29 cellular contexts compared by ENCODE assay signal in the genomic region with DNA sequence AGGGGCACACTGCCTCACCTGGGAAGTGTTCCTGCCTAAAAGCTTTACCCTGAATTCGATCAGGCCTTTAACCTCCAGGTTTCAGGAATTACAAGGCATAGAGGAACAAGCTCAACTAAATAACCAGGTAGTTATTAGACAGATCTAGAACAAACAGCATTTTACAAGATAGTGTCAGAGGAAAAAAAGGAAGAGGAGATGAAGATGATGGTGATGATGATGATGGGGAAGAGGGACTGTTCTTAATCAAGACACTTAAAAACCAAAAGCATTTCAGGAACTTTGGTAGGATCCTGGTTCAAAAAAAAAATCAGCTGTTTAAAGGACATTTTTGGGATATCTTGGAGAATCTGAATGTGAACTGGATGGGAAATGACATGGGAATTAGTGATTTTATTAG. TPM values are rescaled to one million over a fixed set of nuclear protein-coding genes. Genes with fewer than 3 reads are reported as not detected.
DNase-seq lines count a peak whose midpoint lies in the region; ATAC-seq, FAIRE-seq and TF ChIP-seq lines count a peak whose summit lies in the region.
"Had no signal": no experiment of that assay in that cellular context is flagged by ENCODE, and none has a peak within 500 bp of the region (broad histone marks: within the 10 kb centered on the region; RNA-seq: fewer than 3 reads in every experiment).

No MANE protein-coding gene starts in this region.

- no peak overlapping the region for H3K4me3 ChIP-seq in HepG2 (replicated peaks in 1 of 3; ENCODE audit: insufficient read depth in 1 of 3, low read depth in 2 of 3, low read length in 3 of 3)
- H3K4me3 ChIP-seq in right lobe of liver, result no peak overlapping the region
- no peak overlapping the region for H3K4me3 ChIP-seq in SU-DHL-6 (ENCODE audit: insufficient read depth, low read length, poor library complexity, severe bottlenecking)
- H3K4me3 ChIP-seq in GM12878, result no peak overlapping the region
- H3K4me3 ChIP-seq in left lung, result no peak overlapping the region
- H3K4me3 ChIP-seq: cardiac muscle cell, coronary artery, SJCRH30, upper lobe of left lung had no signal

- H3K79me2 ChIP-seq in HepG2 (ENCODE audit: insufficient read depth, low read length) (peaks cover 39% of the 10 kb centered on the region), SU-DHL-6 (ENCODE audit: insufficient read depth, low read length) (peaks cover 87% of the 10 kb centered on the region), GM12878 (ENCODE audit: control insufficient read depth, insufficient read depth, low read length) (peaks cover 25% of the 10 kb centered on the region)

- H2AFZ ChIP-seq in HepG2 (ENCODE audit: low read length) (no peak overlapping the region), SU-DHL-6 (ENCODE audit: low read depth, low read length, severe bottlenecking) (no peak overlapping the region), GM12878 (ENCODE audit: control insufficient read depth, low read depth, low read length) (no peak overlapping the region)

- TF ChIP-seq RAD21 in HepG2 (CRISPR knock-in tag; IDR thresholded peaks at IDR 0.05), result no peak
- TF ChIP-seq RAD21 in GM12878 (IDR thresholded peaks at IDR 0.05; ENCODE audit: insufficient read depth, low read depth, low read length), result no peak

- no peak overlapping the region for H3K9ac ChIP-seq in HepG2 (ENCODE audit: insufficient read depth, low read depth, low read length)
- H3K9ac ChIP-seq in SU-DHL-6 (ENCODE audit: low read length), result no peak overlapping the region
- no peak overlapping the region for H3K9ac ChIP-seq in GM12878 (ENCODE audit: control insufficient read depth, insufficient read depth, low read length)
- H3K9ac ChIP-seq: KMS-11 had no signal

- H3K27me3 ChIP-seq in HepG2 (ENCODE audit: control insufficient read depth in 1 of 2, insufficient read depth in 2 of 2, low read length in 2 of 2) (no peaks in the 10 kb centered on the region), right lobe of liver (no peaks in the 10 kb centered on the region), SU-DHL-6 (ENCODE audit: low read length) (no peaks in the 10 kb centered on the region), GM12878 (replicated peaks in 1 of 2; ENCODE audit: control insufficient read depth in 2 of 2, insufficient read depth in 2 of 2, low read length in 1 of 2) (no peaks in the 10 kb centered on the region), left lung (no peaks in the 10 kb centered on the region)
- H3K27me3 ChIP-seq: cardiac muscle cell, SJCRH30, upper lobe of left lung had no signal

- no peaks in the 10 kb centered on the region for H3K9me3 ChIP-seq in HepG2 (ENCODE audit: low read length)
- H3K9me3 ChIP-seq in right lobe of liver, result no peaks in the 10 kb centered on the region
- no peaks in the 10 kb centered on the region for H3K9me3 ChIP-seq in SU-DHL-6 (ENCODE audit: insufficient read depth, low read length)
- H3K9me3 ChIP-seq in GM12878 (replicated peaks; ENCODE audit: control insufficient read depth, insufficient read depth, low read length), result no peaks in the 10 kb centered on the region
- H3K9me3 ChIP-seq in left lung, result no peaks in the 10 kb centered on the region
- H3K9me3 ChIP-seq: SJCRH30, upper lobe of left lung had no signal

- CTCF ChIA-PET in HepG2 (lab: Yijun Ruan, JAX; ENCODE audit: low intra/inter-chr PET ratio, low total read pairs) (no interaction called here), GM12878 (lab: Yijun Ruan, JAX) (interaction anchor here (1.1 to 2.0 kb wide), 7 partner anchors 9 to 306 kb away, joined by 3 to 11 read pairs (median 4); no protein-coding TSS in a partner anchor)

- no peak for TF ChIP-seq POLR2A in HepG2 (IDR thresholded peaks at IDR 0.05; ENCODE audit: insufficient read depth in 1 of 2, low read depth in 2 of 2, low read length in 2 of 2)
- no peak for TF ChIP-seq POLR2A in right lobe of liver (IDR thresholded peaks at IDR 0.05)
- TF ChIP-seq POLR2A in GM12878 (IDR thresholded peaks at IDR 0.05; ENCODE audit: low read depth, low read length), result no peak

- TF ChIP-seq CTCF in HepG2 (CRISPR knock-in tag; IDR thresholded peaks at IDR 0.05) (no peak), right lobe of liver (IDR thresholded peaks at IDR 0.05) (no peak), SU-DHL-6 (IDR thresholded peaks at IDR 0.05; ENCODE audit: insufficient read depth, low read length, poor library complexity, severe bottlenecking) (no peak), GM12878 (IDR thresholded peaks at IDR 0.05 in 2 of 3, conservative IDR thresholded peaks at IDR 0.05 in 1 of 3; ENCODE audit: control insufficient read depth in 2 of 3, extremely low read depth in 1 of 3, insufficient read depth in 1 of 3, low read depth in 3 of 3, low read length in 3 of 3) (no peak), left lung (IDR thresholded peaks at IDR 0.05) (no peak)

- POLR2A ChIA-PET in HepG2 (lab: Yijun Ruan, JAX) (no interaction called here), GM12878 (lab: Charles Lee) (interaction anchor here (0.8 kb wide), 1 partner anchor 302 kb away, joined by 3 read pairs; no protein-coding TSS in a partner anchor)

- H4K20me1 ChIP-seq in HepG2 (ENCODE audit: insufficient read depth, low read length), result 0 out of 2 replicates have a peak, but pooled peaks cover 7% of the 10 kb centered on the region
- peaks cover 13% of the 10 kb centered on the region; the same call in 1 of the 2 replicates for H4K20me1 ChIP-seq in SU-DHL-6 (ENCODE audit: low read depth, low read length)
- H4K20me1 ChIP-seq in GM12878 (ENCODE audit: control insufficient read depth, insufficient read depth), result peaks cover 3% of the 10 kb centered on the region; the same call in 1 of the 2 replicates

- BruUV-seq in HepG2 (replicated peaks; lab: Mats Ljungman, UMichigan) (no TSS peak), GM12878 (replicated peaks; lab: Mats Ljungman, UMichigan) (no TSS peak)

- RAD21 ChIA-PET in GM12878 (lab: Charles Lee; ENCODE audit: unreplicated experiment), result interaction anchor here (1.4 to 1.7 kb wide), 2 partner anchors 301 to 306 kb away, joined by 5 to 6 read pairs; no protein-coding TSS in a partner anchor

- SMC1A ChIA-PET in GM12878 (lab: Charles Lee; ENCODE audit: uncharacterized antibody, unreplicated experiment), result interaction anchor here (0.8 to 1.4 kb wide), 7 partner anchors 14 to 306 kb away, joined by 3 to 6 read pairs (median 3); no protein-coding TSS in a partner anchor

- ATAC-seq in HepG2 (no peak), right lobe of liver (no peak), GM12878 (no peak), HG02763 (IDR thresholded peaks at IDR 0.05; ENCODE audit: unreplicated experiment) (no peak), left lung (no peak)
- ATAC-seq: left ventricle myocardium superior had no signal

- WGBS in HepG2 (ENCODE audit: low lambda C conversion rate), result 96% methylated on average over 1 of the region's 1 CpG
- WGBS in right lobe of liver (ENCODE audit: insufficient coverage, low coverage, low lambda C conversion rate, missing lambda C conversion rate), result 75% methylated on average over 1 of the region's 1 CpG
- 100% methylated on average over 1 of the region's 1 CpG for WGBS in GM12878 (ENCODE audit: insufficient coverage, insufficient replicate concordance, low lambda C conversion rate, missing lambda C conversion rate)

- FAIRE-seq in HepG2 (lab: Jason Lieb, UNC) (no peak), GM12878 (lab: Jason Lieb, UNC) (peak; percentile 47)
- FAIRE-seq: D721Med, GM18507, HTR-8/SVneo had no signal

- H3K36me3 ChIP-seq in HepG2 (replicated peaks in 1 of 2; ENCODE audit: control insufficient read depth in 1 of 2, insufficient read depth in 2 of 2, low read length in 2 of 2) (peaks cover 21 to 71% of the 10 kb centered on the region in 2 experiments), right lobe of liver (peaks cover 0 to 16% (median 8%) of the 10 kb centered on the region in 4 donors), SU-DHL-6 (ENCODE audit: low read length) (peaks cover 36% of the 10 kb centered on the region), GM12878 (ENCODE audit: control insufficient read depth in 2 of 2, insufficient read depth in 2 of 2, low read length in 1 of 2) (peaks cover 11 to 24% of the 10 kb centered on the region in 2 experiments), left lung (peaks cover 0 to 80% of the 10 kb centered on the region in 2 donors)

- TF ChIP-seq EP300 in HepG2 (IDR thresholded peaks at IDR 0.05; ENCODE audit: low read depth in 2 of 2, low read length in 2 of 2) (no peak), HepG2 (CRISPR knock-in tag; IDR thresholded peaks at IDR 0.05; ENCODE audit: borderline replicate concordance) (no peak), GM12878 (IDR thresholded peaks at IDR 0.05; ENCODE audit: borderline replicate concordance in 1 of 2, control insufficient read depth in 1 of 2, low read depth in 2 of 2, low read length in 2 of 2) (no peak)

- no peak for DNase-seq in HepG2 (ENCODE audit: low spot score)
- no peak for DNase-seq in right lobe of liver
- DNase-seq in GM12878 (ENCODE audit: low read depth, low spot score), result no peak
- no peak for DNase-seq in stimulated activated CD4-positive, alpha-beta T cell treated with anti-CD3 and anti-CD28 coated beads, Interleukin-2, amount 100 ng/mL, for 48 hours
- DNase-seq in left lung, result no peak
- DNase-seq: anterior cingulate cortex; C1 segment of cervical spinal cord; effector memory CD4-positive, alpha-beta T cell; HCEC 1CT; islet precursor cell; left ventricle myocardium superior; NCI-H1417; NCI-H2081; NCI-H345; NCI-H748 treated with DMSO at 0.1 percent for 48 hours; SJCRH30; upper lobe of left lung had no signal

- H3K4me1 ChIP-seq in HepG2 (ENCODE audit: insufficient read depth, low read length) (peaks cover 8% of the 10 kb centered on the region; the same call in 1 of the 2 replicates), right lobe of liver (peaks cover 0 to 17% (median 8%) of the 10 kb centered on the region in 4 donors), GM12878 (ENCODE audit: control insufficient read depth, insufficient read depth, low read length) (peaks cover 7% of the 10 kb centered on the region), left lung (peaks cover 0 to 13% of the 10 kb centered on the region in 2 donors)
- H3K4me1 ChIP-seq: SJCRH30 had no signal

- peaks cover 16% of the 10 kb centered on the region; the same call in 1 of the 2 replicates for H3F3A ChIP-seq in SU-DHL-6 (ENCODE audit: insufficient read depth)

- H3K4me2 ChIP-seq in HepG2 (ENCODE audit: low read depth, low read length), result no peak overlapping the region
- peak overlapping the region; percentile 52 for H3K4me2 ChIP-seq in SU-DHL-6 (ENCODE audit: low read depth, low read length, poor library complexity, severe bottlenecking)
- H3K4me2 ChIP-seq in GM12878 (ENCODE audit: control insufficient read depth, insufficient read depth), result 0 out of 2 replicates have a peak overlapping the region, but pooled peaks have one; percentile 35
- H3K4me2 ChIP-seq: KMS-11 had no signal

- in situ Hi-C loops in HepG2 (cut with HindIII; ENCODE audit: extremely low pct_ligation_motif_present, low pct_unique_long_range_greater_than_20kb) (no loop called here), GM12878 (cut with MboI) (no loop called here)

- H3K9me2 ChIP-seq in SU-DHL-6 (replicated peaks; ENCODE audit: insufficient read depth, low read length), result no peaks in the 10 kb centered on the region

- intact Hi-C loops in HepG2 (cut with micrococcal nuclease; ENCODE audit: unreplicated experiment) (no loop called here), right lobe of liver (cut with DNase I) (loop anchor here in 1 of 2 donors (10.0 kb wide), 1 partner anchor 304 kb away; no protein-coding TSS in a partner anchor), GM12878 (cut with micrococcal nuclease; ENCODE audit: unreplicated experiment) (no loop called here), left lung (cut with DNase I) (no loop called here)

- H3K27ac ChIP-seq in HepG2 (ENCODE audit: extremely low read length, insufficient read depth, low read length) (no peak overlapping the region), right lobe of liver (peak overlapping the region in 1 of 3 donors; percentile 34), SU-DHL-6 (ENCODE audit: low read depth, low read length) (peak overlapping the region; percentile 61; the same call in 1 of the 2 replicates), GM12878 (ENCODE audit: control insufficient read depth, insufficient read depth) (no peak overlapping the region), left lung (no peak overlapping the region)
- H3K27ac ChIP-seq: cardiac muscle cell, coronary artery, KMS-11, SJCRH30, upper lobe of left lung had no signal

RNA-seq across cellular contexts. Expression of gene RBM17, which starts 11.5 kb away (rescaled TPM):
- total RNA-seq in HepG2 (2016; rRNA removed; fragmentation: Illumina TruSeq; extraction: Trizol) (63.3 and 77.5 TPM in 2 replicates), right lobe of liver (10 to 100 TPM; 11.9 to 40.6 (median 28.1) TPM), GM12878 (2014; rRNA removed) (38.3 and 49.0 TPM in 2 replicates), GM12878 (2014; rRNA removed; fragmentation: Illumina TruSeq; extraction: Trizol) (85.7 and 94.1 TPM in 2 replicates), GM12878 (2021) (101 and 106 TPM in 2 replicates), left lung (10 to 100 TPM; 63.2 to 95.5 TPM)
- total RNA-seq in HepG2 (2016; cell fraction: cytosol; rRNA removed; fragmentation: Illumina TruSeq; extraction: Trizol; ENCODE audit: low read depth), result 28.7 and 33.2 TPM in 2 replicates
- 57.4 and 73.5 TPM in 2 replicates for total RNA-seq in HepG2 (2016; cell fraction: insoluble cytoplasmic fraction; rRNA removed; fragmentation: Illumina TruSeq; extraction: Trizol)
- 62.2 and 67.8 TPM in 2 replicates for total RNA-seq in HepG2 (2016; cell fraction: membrane; rRNA removed; fragmentation: Illumina TruSeq; extraction: Trizol)
- 64.2 and 72.7 TPM in 2 replicates for total RNA-seq in HepG2 (2016; cell fraction: nucleus; rRNA removed; fragmentation: Illumina TruSeq; extraction: Trizol)
- polyA plus RNA-seq in HepG2 (2011; rRNA removed) (26.6 and 30.7 TPM in 2 replicates), GM12878 (2011; rRNA removed) (64.5 and 65.3 TPM in 2 replicates), GM12878 (2014; fragmentation: Illumina TruSeq; extraction: Trizol) (156 and 160 TPM in 2 replicates), GM12878 (2014; fragmentation: Nextera tagmentation; extraction: Ambion mirVana) (10 to 100 TPM; 28.4 to 45.0 TPM), GM12878 (2014; rRNA removed) (79.9 and 82.1 TPM in 2 replicates), GM12878 (2016; fragmentation: Nextera tagmentation; extraction: Ambion mirVana) (100 to 1,000 TPM; 177 to 181 TPM)
- 13.0 and 14.3 TPM in 2 replicates for polyA plus RNA-seq in HepG2 (2011; cell fraction: cytosol; rRNA removed)
- polyA plus RNA-seq in HepG2 (2011; cell fraction: nucleus; rRNA removed), result 71.7 and 86.3 TPM in 2 replicates
- polyA plus RNA-seq in HepG2 (2012), result 46.3 and 82.5 TPM in 2 replicates
- 55.3 and 78.7 TPM in 2 replicates for polyA plus RNA-seq in HepG2 (2016; cell fraction: cytosol; fragmentation: Illumina TruSeq; extraction: Trizol; ENCODE audit: low read depth)
- 145 and 152 TPM in 2 replicates for polyA plus RNA-seq in HepG2 (2016; cell fraction: insoluble cytoplasmic fraction; fragmentation: Illumina TruSeq; extraction: Trizol; ENCODE audit: low read depth)
- 95.4 and 110 TPM in 2 replicates for polyA plus RNA-seq in HepG2 (2016; cell fraction: membrane; fragmentation: Illumina TruSeq; extraction: Trizol; ENCODE audit: low read depth)
- polyA plus RNA-seq in HepG2 (2016; cell fraction: nucleus; fragmentation: Illumina TruSeq; extraction: Trizol; ENCODE audit: insufficient read depth, low read depth), result 232 and 242 TPM in 2 replicates
- 15.7 and 19.9 TPM in 2 replicates for polyA minus RNA-seq in HepG2 (2011; rRNA and poly(A)+ RNA removed; ENCODE audit: low replicate concordance)
- 7.2 and 7.9 TPM in 2 replicates for polyA minus RNA-seq in HepG2 (2011; cell fraction: cytosol; rRNA and poly(A)+ RNA removed)
- 48.2 and 50.1 TPM in 2 replicates for polyA minus RNA-seq in HepG2 (2011; cell fraction: nucleus; rRNA and poly(A)+ RNA removed)
- 136 and 141 TPM in 2 replicates for total RNA-seq in GM12878 (2013; cell fraction: nucleolus; rRNA removed)
- polyA plus RNA-seq in GM12878 (2011; ENCODE audit: low read depth), result 52.6 TPM
- polyA plus RNA-seq in GM12878 (2011; cell fraction: cytosol; rRNA removed), result 33.5 and 38.9 TPM in 2 replicates
- 130 and 190 TPM in 2 replicates for polyA plus RNA-seq in GM12878 (2011; cell fraction: nucleus; rRNA removed)
- polyA plus RNA-seq in GM12878 (2012), result 73.3 and 80.2 TPM in 2 replicates
- polyA minus RNA-seq in GM12878 (2011; rRNA and poly(A)+ RNA removed), result 22.5 and 26.1 TPM in 2 replicates
- polyA minus RNA-seq in GM12878 (2011; cell fraction: cytosol; rRNA and poly(A)+ RNA removed), result 11.8 and 17.6 TPM in 2 replicates
- polyA minus RNA-seq in GM12878 (2011; cell fraction: nucleus; rRNA and poly(A)+ RNA removed), result 19.2 and 28.1 TPM in 2 replicates

RNA-seq across cellular contexts. Expression of gene IL2RA, which starts 38.2 kb away (rescaled TPM):
- not detected in 2 replicates for total RNA-seq in HepG2 (2016; rRNA removed; fragmentation: Illumina TruSeq; extraction: Trizol)
- not detected in 2 replicates for total RNA-seq in HepG2 (2016; cell fraction: cytosol; rRNA removed; fragmentation: Illumina TruSeq; extraction: Trizol; ENCODE audit: low read depth)
- total RNA-seq in HepG2 (2016; cell fraction: insoluble cytoplasmic fraction; rRNA removed; fragmentation: Illumina TruSeq; extraction: Trizol), result not detected in 2 replicates
- not detected in 2 replicates for total RNA-seq in HepG2 (2016; cell fraction: membrane; rRNA removed; fragmentation: Illumina TruSeq; extraction: Trizol)
- total RNA-seq in HepG2 (2016; cell fraction: nucleus; rRNA removed; fragmentation: Illumina TruSeq; extraction: Trizol), result not detected in 2 replicates
- not detected in 2 replicates for polyA plus RNA-seq in HepG2 (2011; rRNA removed)
- not detected in 2 replicates for polyA plus RNA-seq in HepG2 (2011; cell fraction: cytosol; rRNA removed)
- not detected in 2 replicates for polyA plus RNA-seq in HepG2 (2011; cell fraction: nucleus; rRNA removed)
- polyA plus RNA-seq in HepG2 (2012), result not detected in 2 replicates
- not detected in 2 replicates for polyA plus RNA-seq in HepG2 (2016; cell fraction: cytosol; fragmentation: Illumina TruSeq; extraction: Trizol; ENCODE audit: low read depth)
- not detected in 2 replicates for polyA plus RNA-seq in HepG2 (2016; cell fraction: insoluble cytoplasmic fraction; fragmentation: Illumina TruSeq; extraction: Trizol; ENCODE audit: low read depth)
- not detected in 2 replicates for polyA plus RNA-seq in HepG2 (2016; cell fraction: membrane; fragmentation: Illumina TruSeq; extraction: Trizol; ENCODE audit: low read depth)
- polyA plus RNA-seq in HepG2 (2016; cell fraction: nucleus; fragmentation: Illumina TruSeq; extraction: Trizol; ENCODE audit: insufficient read depth, low read depth), result not detected in 2 replicates
- not detected in 2 replicates for polyA minus RNA-seq in HepG2 (2011; rRNA and poly(A)+ RNA removed; ENCODE audit: low replicate concordance)
- polyA minus RNA-seq in HepG2 (2011; cell fraction: cytosol; rRNA and poly(A)+ RNA removed), result not detected in 2 replicates
- polyA minus RNA-seq in HepG2 (2011; cell fraction: nucleus; rRNA and poly(A)+ RNA removed), result not detected in 2 replicates
- total RNA-seq in right lobe of liver, result 1 to 10 TPM in 2 of 6 experiments, under 1 TPM in 2, not detected in 2; 0.22 to 3.1 (median 0.97) TPM
- 4.9 and 10.7 TPM in 2 replicates for total RNA-seq in GM12878 (2013; cell fraction: nucleolus; rRNA removed)
- 3.4 and 4.0 TPM in 2 replicates for total RNA-seq in GM12878 (2014; rRNA removed)
- 5.0 and 5.3 TPM in 2 replicates for total RNA-seq in GM12878 (2014; rRNA removed; fragmentation: Illumina TruSeq; extraction: Trizol)
- total RNA-seq in GM12878 (2021), result 5.0 and 5.3 TPM in 2 replicates
- polyA plus RNA-seq in GM12878 (2011; ENCODE audit: low read depth), result 0.97 TPM
- 2.2 and 2.4 TPM in 2 replicates for polyA plus RNA-seq in GM12878 (2011; rRNA removed)
- 1.2 TPM in 2 replicates for polyA plus RNA-seq in GM12878 (2011; cell fraction: cytosol; rRNA removed)
- 0.80 and 1.1 TPM in 2 replicates for polyA plus RNA-seq in GM12878 (2011; cell fraction: nucleus; rRNA removed)
- polyA plus RNA-seq in GM12878 (2012), result 1.3 and 2.2 TPM in 2 replicates
- polyA plus RNA-seq in GM12878 (2014; fragmentation: Illumina TruSeq; extraction: Trizol), result 5.6 and 6.0 TPM in 2 replicates
- 1 to 10 TPM; 3.3 to 5.1 TPM for polyA plus RNA-seq in GM12878 (2014; fragmentation: Nextera tagmentation; extraction: Ambion mirVana)
- polyA plus RNA-seq in GM12878 (2014; rRNA removed), result 3.4 and 3.9 TPM in 2 replicates
- 1 to 10 TPM; 4.8 to 5.7 TPM for polyA plus RNA-seq in GM12878 (2016; fragmentation: Nextera tagmentation; extraction: Ambion mirVana)
- 1.0 and 1.1 TPM in 2 replicates for polyA minus RNA-seq in GM12878 (2011; rRNA and poly(A)+ RNA removed)
- polyA minus RNA-seq in GM12878 (2011; cell fraction: cytosol; rRNA and poly(A)+ RNA removed), result not detected in 2 replicates
- 0.77 and 1.2 TPM in 2 replicates for polyA minus RNA-seq in GM12878 (2011; cell fraction: nucleus; rRNA and poly(A)+ RNA removed)
- 1 to 10 TPM; 1.7 to 4.1 TPM for total RNA-seq in left lung
- total RNA-seq: cardiac muscle cell, epithelial cell of proximal tubule, osteocyte, RPMI7951, SJCRH30, skeletal muscle tissue had no signal
- polyA plus RNA-seq: cardiac muscle cell had no signal
